In the genomic region with DNA sequence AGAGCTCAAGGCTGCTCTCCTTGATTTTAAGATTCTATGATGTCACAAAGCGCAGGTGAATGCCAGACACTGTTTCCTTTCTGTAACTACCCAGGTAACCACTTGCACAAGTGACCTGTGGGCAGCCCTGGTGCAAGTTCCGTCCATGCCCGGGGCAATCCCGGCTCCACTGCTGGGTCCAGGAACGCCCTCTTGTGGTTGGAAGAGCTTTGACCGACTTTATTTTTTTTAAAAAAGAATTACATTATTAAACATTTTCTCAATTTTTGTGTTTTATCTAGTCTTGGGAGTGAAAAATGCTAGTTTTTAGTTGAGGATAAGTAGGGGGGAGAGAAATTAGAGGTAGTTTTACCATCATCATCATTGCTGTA, we compare ENCODE assay signal across 9 cellular contexts.
DNase-seq lines count a peak whose midpoint lies in the region; ATAC-seq and TF ChIP-seq lines count a peak whose summit lies in the region.
"Had no signal": no experiment of that assay in that cellular context is flagged by ENCODE, and none has a peak within 500 bp of the region (broad histone marks: within the 10 kb centered on the region; RNA-seq: fewer than 3 reads in every experiment).

No MANE protein-coding gene starts in this region.

- no peaks in the 10 kb centered on the region for H3K4me1 ChIP-seq in OCI-LY1 (ENCODE audit: insufficient read depth, low read length, severe bottlenecking)
- no peaks in the 10 kb centered on the region for H3K4me1 ChIP-seq in ovary (ENCODE audit: insufficient read depth)

- H3K9me2 ChIP-seq in OCI-LY1 (ENCODE audit: low read depth, low read length), result no peaks in the 10 kb centered on the region

- no peaks in the 10 kb centered on the region for H3K27me3 Mint-ChIP-seq in osteocyte (ENCODE audit: unreplicated experiment)

- peaks cover 4% of the 10 kb centered on the region for H3K9me3 Mint-ChIP-seq in osteocyte (ENCODE audit: unreplicated experiment)

- H3K4me3 Mint-ChIP-seq in osteocyte (ENCODE audit: unreplicated experiment), result no peak overlapping the region
- H3K4me3 Mint-ChIP-seq: effector memory CD8-positive, alpha-beta T cell had no signal

- ATAC-seq in esophagus mucosa (peak; percentile 33), HG02678 (IDR thresholded peaks at IDR 0.05; ENCODE audit: unreplicated experiment) (no peak), GM19328 (IDR thresholded peaks at IDR 0.05; ENCODE audit: unreplicated experiment) (no peak)
- ATAC-seq: effector memory CD8-positive, alpha-beta T cell had no signal

- no peak overlapping the region for H3K4me3 ChIP-seq in GM06990 (replicated peaks; ENCODE audit: low read depth, low read length)
- no peak overlapping the region for H3K4me3 ChIP-seq in OCI-LY1 (ENCODE audit: low read depth, low read length, poor library complexity, severe bottlenecking)
- H3K4me3 ChIP-seq in ovary, result no peak overlapping the region

- H3K4me1 Mint-ChIP-seq in osteocyte (ENCODE audit: unreplicated experiment), result peaks cover 2% of the 10 kb centered on the region

- TF ChIP-seq CTCF in GM06990 (IDR thresholded peaks at IDR 0.05; ENCODE audit: insufficient read depth, low read length, poor library complexity, severe bottlenecking) (peak; percentile 24), OCI-LY1 (IDR thresholded peaks at IDR 0.05; ENCODE audit: low read length) (peak; percentile 47), osteocyte (IDR thresholded peaks at IDR 0.05) (peak; percentile 48), ovary (IDR thresholded peaks at IDR 0.05) (no peak)

- TF ChIP-seq EP300 in ovary (IDR thresholded peaks at IDR 0.05), result no peak

- no peak overlapping the region for H2AFZ ChIP-seq in OCI-LY1 (ENCODE audit: low read length)

- H3K9me3 ChIP-seq in OCI-LY1 (ENCODE audit: low read length) (no peaks in the 10 kb centered on the region), ovary (no peaks in the 10 kb centered on the region)

- H3K36me3 Mint-ChIP-seq in osteocyte (ENCODE audit: unreplicated experiment), result no peaks in the 10 kb centered on the region

- WGBS in ovary, 3 donors, result 30 to 37% (median 34%) methylated on average over 6 of the region's 6 CpGs

- H3K79me2 ChIP-seq in OCI-LY1 (ENCODE audit: insufficient read depth, low read length), result no peaks in the 10 kb centered on the region

- H3K27ac ChIP-seq in OCI-LY1 (ENCODE audit: low read depth, low read length, poor library complexity, severe bottlenecking) (no peak overlapping the region), ovary (no peak overlapping the region)

- H3F3A ChIP-seq in OCI-LY1 (ENCODE audit: insufficient read depth, low read length), result no peaks in the 10 kb centered on the region

- intact Hi-C loops in ovary (cut with DNase I), result loop anchor here in 1 of 4 donors (5.0 kb wide), 1 partner anchor 777 kb away; no protein-coding TSS in a partner anchor

- no peak overlapping the region for H3K9ac ChIP-seq in OCI-LY1 (ENCODE audit: low read length)

- no peak overlapping the region for H3K27ac Mint-ChIP-seq in osteocyte (ENCODE audit: unreplicated experiment)
- H3K27ac Mint-ChIP-seq: effector memory CD8-positive, alpha-beta T cell had no signal

- no peak for DNase-seq in GM06990 (ENCODE audit: extremely low read depth, insufficient read length)
- DNase-seq in osteocyte (ENCODE audit: extremely low spot score, unreplicated experiment), result no peak
- DNase-seq in kidney glomerular epithelial cell (lab: John Stamatoyannopoulos, UW), result no peak
- no peak for DNase-seq in ovary
- DNase-seq: effector memory CD8-positive, alpha-beta T cell had no signal

- H3K4me2 ChIP-seq in OCI-LY1 (ENCODE audit: low read length), result no peak overlapping the region

- H4K20me1 ChIP-seq in OCI-LY1 (ENCODE audit: insufficient read depth, low read length), result no peaks in the 10 kb centered on the region

- H3K27me3 ChIP-seq in GM06990 (replicated peaks; ENCODE audit: control insufficient read depth, insufficient read depth, low read length), result no peaks in the 10 kb centered on the region
- no peaks in the 10 kb centered on the region for H3K27me3 ChIP-seq in OCI-LY1 (ENCODE audit: insufficient read depth, low read length)
- no peaks in the 10 kb centered on the region for H3K27me3 ChIP-seq in ovary

- H3K36me3 ChIP-seq in GM06990 (ENCODE audit: control insufficient read depth, insufficient read depth, low read length) (no peaks in the 10 kb centered on the region), OCI-LY1 (ENCODE audit: insufficient read depth, low read length) (no peaks in the 10 kb centered on the region), ovary (no peaks in the 10 kb centered on the region)

- no peak for TF ChIP-seq POLR2A in ovary (IDR thresholded peaks at IDR 0.05)

Comparison
In these comparisons a context has a peak if more than half of its experiments do, and no peak if none do; other contexts are left out.
1. CTCF ChIP-seq: peak in GM06990 (single experiment), OCI-LY1 (single experiment) and osteocyte (single experiment); none in ovary (0 of 3).